In genomic region chr6:143545976-143546547, GRCh38 we compare ENCODE assay signal across 1 cellular context.
TF ChIP-seq lines count a peak whose summit lies in the region.

No MANE protein-coding gene starts in this region.

TF ChIP-seq in K562, 482 proteins besides CTCF, POLR2A, EP300 and RAD21 (continues in another document):
- TF ChIP-seq ZNF76 (CRISPR knock-in tag; IDR thresholded peaks at IDR 0.05; ENCODE audit: borderline replicate concordance) (no peak), NCOR1 (IDR thresholded peaks at IDR 0.05) (peak; percentile 78), TAL1 (IDR thresholded peaks at IDR 0.05) (peak; percentile 79), MAFF (IDR thresholded peaks at IDR 0.05; ENCODE audit: low read length) (no peak), TEAD1 (CRISPR knock-in tag; IDR thresholded peaks at IDR 0.05) (peak in 1 of 2 experiments; percentile 60; a peak in 2 of 4 replicates), CEBPB (tag; IDR thresholded peaks at IDR 0.05) (peak; percentile 71), ELF2 (CRISPR knock-in tag; IDR thresholded peaks at IDR 0.05) (0 out of 2 replicates have a peak, but pooled peaks have one; percentile 20), ZNF384 (IDR thresholded peaks at IDR 0.05; ENCODE audit: low read depth, low read length) (peak; percentile 84), ID3 (CRISPR knock-in tag; IDR thresholded peaks at IDR 0.05) (no peak), ID3 (tag; IDR thresholded peaks at IDR 0.05) (peak; percentile 67), RHOXF2B (CRISPR knock-in tag; conservative IDR thresholded peaks at IDR 0.05) (no peak), MAFG (tag; conservative IDR thresholded peaks at IDR 0.05) (peak; percentile 74), EZH2 (IDR thresholded peaks at IDR 0.05; ENCODE audit: borderline replicate concordance, low read depth, low read length) (no peak), DACH1 (IDR thresholded peaks at IDR 0.05; ENCODE audit: partially characterized antibody) (peak; percentile 60), CBFA2T3 (IDR thresholded peaks at IDR 0.05) (peak; percentile 92), EWSR1 (IDR thresholded peaks at IDR 0.05; ENCODE audit: borderline replicate concordance, low read depth, partially characterized antibody) (no peak), PKNOX1 (IDR thresholded peaks at IDR 0.05) (peak; percentile 81), SOX6 (IDR thresholded peaks at IDR 0.05) (0 out of 2 replicates have a peak, but pooled peaks have one; percentile 18), ZFP36 (IDR thresholded peaks at IDR 0.05; ENCODE audit: low read depth, low read length, partially characterized antibody) (peak; percentile 31), ZNF431 (CRISPR knock-in tag; IDR thresholded peaks at IDR 0.05) (peak; percentile 95), ARID1B (IDR thresholded peaks at IDR 0.05) (peak; percentile 85), CTCFL (IDR thresholded peaks at IDR 0.05; ENCODE audit: borderline replicate concordance, insufficient read depth, low read depth, low read length, poor library complexity, severe bottlenecking) (no peak), ZC3H4 (CRISPR knock-in tag; IDR thresholded peaks at IDR 0.05; ENCODE audit: borderline replicate concordance) (no peak), MEIS2 (IDR thresholded peaks at IDR 0.05; ENCODE audit: partially characterized antibody) (peak; percentile 93), CBX3 (IDR thresholded peaks at IDR 0.05; ENCODE audit: borderline replicate concordance in 1 of 2, low read length in 2 of 2) (peak in 1 of 2 experiments; percentile 76; a peak in 1 of 3 replicates), C11orf30 (IDR thresholded peaks at IDR 0.05; ENCODE audit: low read depth) (peak; percentile 55; the same call in 1 of the 2 replicates), ZNF766 (CRISPR knock-in tag; conservative IDR thresholded peaks at IDR 0.05) (peak; percentile 51), ATF3 (IDR thresholded peaks at IDR 0.05) (peak; percentile 71), ATF3 (CRISPR knock-in tag; conservative IDR thresholded peaks at IDR 0.05) (no peak), POLR2AphosphoS5 (IDR thresholded peaks at IDR 0.05; ENCODE audit: control insufficient read depth, insufficient read depth, low read depth, low read length) (peak; percentile 54; the same call in 1 of the 2 replicates), ZBTB8A (IDR thresholded peaks at IDR 0.05; ENCODE audit: partially characterized antibody) (no peak), HDAC2 (IDR thresholded peaks at IDR 0.05) (peak; percentile 67), ZNF589 (CRISPR knock-in tag; IDR thresholded peaks at IDR 0.05; ENCODE audit: low read depth) (no peak), CEBPG (CRISPR knock-in tag; IDR thresholded peaks at IDR 0.05) (peak; percentile 58; the same call in 1 of the 2 replicates), CEBPG (tag; conservative IDR thresholded peaks at IDR 0.05 in 1 of 2, IDR thresholded peaks at IDR 0.05 in 1 of 2) (peak; percentile 17 to 37; a peak in 2 of 4 replicates), RREB1 (CRISPR knock-in tag; IDR thresholded peaks at IDR 0.05) (no peak), ZKSCAN8 (CRISPR knock-in tag; IDR thresholded peaks at IDR 0.05) (0 out of 2 replicates have a peak, but pooled peaks have one; percentile 48), TRIM24 (IDR thresholded peaks at IDR 0.05) (peak; percentile 59 to 63; a peak in 2 of 4 replicates), PBX2 (CRISPR knock-in tag; IDR thresholded peaks at IDR 0.05; ENCODE audit: low read depth) (no peak), PBX2 (tag; conservative IDR thresholded peaks at IDR 0.05; ENCODE audit: low read depth) (peak; percentile 90), RFX5 (IDR thresholded peaks at IDR 0.05; ENCODE audit: low read depth, low read length) (no peak), ZNF79 (CRISPR knock-in tag; IDR thresholded peaks at IDR 0.05; ENCODE audit: low read depth) (no peak), SMARCE1 (IDR thresholded peaks at IDR 0.05) (peak; percentile 67), SMAD3 (CRISPR knock-in tag; conservative IDR thresholded peaks at IDR 0.05) (no peak), KLF13 (tag; IDR thresholded peaks at IDR 0.05; ENCODE audit: borderline replicate concordance, low read depth) (no peak), STAT5A (IDR thresholded peaks at IDR 0.05; ENCODE audit: borderline replicate concordance, low read length) (peak; percentile 70; the same call in 1 of the 2 replicates), KAT8 (IDR thresholded peaks at IDR 0.05; ENCODE audit: low read depth) (no peak), MITF (IDR thresholded peaks at IDR 0.05) (0 out of 2 replicates have a peak, but pooled peaks have one; percentile 17), JUND (IDR thresholded peaks at IDR 0.05; ENCODE audit: borderline replicate concordance, low read depth, low read length) (peak; percentile 83), JUND (tag; IDR thresholded peaks at IDR 0.05; ENCODE audit: borderline replicate concordance, low read depth, low read length) (peak; percentile 79; the same call in 1 of the 3 replicates), CREB1 (IDR thresholded peaks at IDR 0.05) (peak; percentile 43; the same call in 1 of the 2 replicates), CREB1 (CRISPR knock-in tag; IDR thresholded peaks at IDR 0.05) (no peak), ZNF75A (CRISPR knock-in tag; IDR thresholded peaks at IDR 0.05) (0 out of 2 replicates have a peak, but pooled peaks have one; percentile 27), RCOR1 (IDR thresholded peaks at IDR 0.05; ENCODE audit: borderline replicate concordance in 1 of 2, low read depth in 2 of 2, low read length in 2 of 2) (peak; percentile 8 to 67; a peak in 3 of 4 replicates), TCF3 (CRISPR knock-in tag; IDR thresholded peaks at IDR 0.05) (peak; percentile 78), KLF16 (IDR thresholded peaks at IDR 0.05) (peak; percentile 49; the same call in 1 of the 2 replicates), JUN (IDR thresholded peaks at IDR 0.05; ENCODE audit: borderline replicate concordance, low read depth, low read length) (0 out of 2 replicates have a peak, but pooled peaks have one; percentile 9), JUN (CRISPR knock-in tag; IDR thresholded peaks at IDR 0.05; ENCODE audit: borderline replicate concordance) (no peak), FOSL1 (tag; conservative IDR thresholded peaks at IDR 0.05) (peak; percentile 75), HDAC1 (IDR thresholded peaks at IDR 0.05) (peak in 1 of 2 experiments; percentile 29; a peak in 1 of 4 replicates), DPF2 (IDR thresholded peaks at IDR 0.05) (peak; percentile 79), ZNF77 (CRISPR knock-in tag; IDR thresholded peaks at IDR 0.05) (no peak), ZNF316 (IDR thresholded peaks at IDR 0.05) (peak; percentile 74), KDM1A (IDR thresholded peaks at IDR 0.05) (peak in 1 of 2 experiments; percentile 91), CBFA2T2 (conservative IDR thresholded peaks at IDR 0.05) (peak; percentile 82), SMARCA4 (IDR thresholded peaks at IDR 0.05) (peak; percentile 82)
